ENCODE assay signal across 9 cellular contexts in the genomic region with DNA sequence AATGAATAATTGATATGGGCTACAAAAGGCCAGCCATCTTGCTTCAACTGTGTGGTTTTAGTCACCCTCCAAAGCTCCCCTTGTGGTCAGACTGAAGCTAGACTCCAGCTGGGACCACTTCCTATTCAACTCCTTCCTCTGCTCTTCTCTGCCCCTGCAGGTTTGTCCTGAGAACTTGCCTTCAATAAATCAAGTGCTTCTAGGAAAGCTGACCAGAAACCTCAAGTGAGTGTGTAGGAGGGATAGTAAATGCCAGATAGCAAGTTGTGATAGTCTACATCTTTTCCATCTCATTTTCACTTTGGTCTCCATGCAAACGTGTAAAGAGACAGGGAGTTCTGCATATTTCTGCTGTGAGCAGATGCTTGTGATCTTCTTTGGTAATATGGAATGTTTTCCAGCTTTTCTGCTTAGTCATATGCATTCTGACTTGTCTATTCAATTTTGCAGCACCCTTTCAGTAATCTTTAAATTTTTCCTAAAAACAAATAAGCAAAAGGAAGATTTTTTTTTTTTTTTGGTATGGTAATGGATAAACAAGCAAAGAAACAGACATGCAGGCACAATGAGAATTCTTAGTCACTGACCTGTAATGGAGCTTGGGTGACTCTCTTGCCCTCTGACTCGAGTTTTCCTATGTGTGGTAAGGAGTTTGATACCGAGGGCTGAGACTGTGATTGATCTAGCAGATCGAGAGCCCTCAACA.
A peak's percentile ranks its signal among the peaks of the same experiment; 100 is the strongest.
DNase-seq lines count a peak whose midpoint lies in the region; ATAC-seq and TF ChIP-seq lines count a peak whose summit lies in the region.
"Had no signal": no experiment of that assay in that cellular context is flagged by ENCODE, and none has a peak within 500 bp of the region (broad histone marks: within the 10 kb centered on the region; RNA-seq: fewer than 3 reads in every experiment).

No MANE protein-coding gene starts in this region.

- H3K27me3 Mint-ChIP-seq in activated CD4-positive, alpha-beta T cell treated with anti-CD3 and anti-CD28 coated beads, Interleukin-2, amount 10 ng/mL, durations not matched to agents 7 days and 5 days, result no peaks in the 10 kb centered on the region
- H3K27me3 Mint-ChIP-seq: memory B cell had no signal

- H4K20me1 ChIP-seq in osteoblast (ENCODE audit: insufficient read depth, low read length), result no peaks in the 10 kb centered on the region

- peaks cover 4% of the 10 kb centered on the region for H3K4me1 ChIP-seq in osteoblast (ENCODE audit: insufficient read depth, low read length)

- POLR2A ChIA-PET in activated CD4-positive, alpha-beta T cell treated with anti-CD3 and anti-CD28 coated beads, Interleukin-2, amount 10 ng/mL, durations not matched to agents 7 days and 5 days (lab: Charles Lee), result no interaction called here

- H3K36me3 Mint-ChIP-seq in activated CD4-positive, alpha-beta T cell treated with anti-CD3 and anti-CD28 coated beads, Interleukin-2, amount 10 ng/mL, durations not matched to agents 7 days and 5 days (ENCODE audit: low read depth), result no peaks in the 10 kb centered on the region
- H3K36me3 Mint-ChIP-seq: memory B cell had no signal

- no peaks in the 10 kb centered on the region for H3K79me2 ChIP-seq in osteoblast (ENCODE audit: insufficient read depth, low read length)

- no peaks in the 10 kb centered on the region for H3K36me3 ChIP-seq in osteoblast (ENCODE audit: insufficient read depth, low read length)

- no peaks in the 10 kb centered on the region for H3K27me3 ChIP-seq in osteoblast (ENCODE audit: insufficient read depth, low read length)

- no peaks in the 10 kb centered on the region for H3K9me3 Mint-ChIP-seq in activated CD4-positive, alpha-beta T cell treated with anti-CD3 and anti-CD28 coated beads, Interleukin-2, amount 10 ng/mL, durations not matched to agents 7 days and 5 days

- H3K9me3 ChIP-seq in osteoblast (ENCODE audit: low read depth, low read length), result no peaks in the 10 kb centered on the region

- H3K4me3 ChIP-seq in osteoblast (ENCODE audit: insufficient read depth, low read length), result no peak overlapping the region

- CTCF ChIA-PET in activated CD4-positive, alpha-beta T cell treated with anti-CD3 and anti-CD28 coated beads, Interleukin-2, amount 10 ng/mL, durations not matched to agents 7 days and 5 days (lab: Charles Lee), result no interaction called here

- H3K27ac Mint-ChIP-seq in activated CD4-positive, alpha-beta T cell treated with anti-CD3 and anti-CD28 coated beads, Interleukin-2, amount 10 ng/mL, durations not matched to agents 7 days and 5 days, result no peak overlapping the region
- H3K27ac Mint-ChIP-seq: memory B cell had no signal

- H3K27ac ChIP-seq in caudate nucleus (ENCODE audit: low read depth, low read length) (peak overlapping the region; percentile 45), osteoblast (ENCODE audit: low read depth, low read length) (no peak overlapping the region)

- peak overlapping the region; percentile 37 for H2AFZ ChIP-seq in osteoblast (ENCODE audit: low read length)

- peak overlapping the region; percentile 18 for H3K4me2 ChIP-seq in osteoblast (ENCODE audit: insufficient read depth, low read length)

- no peak overlapping the region for H3K4me3 Mint-ChIP-seq in activated CD4-positive, alpha-beta T cell treated with anti-CD3 and anti-CD28 coated beads, Interleukin-2, amount 10 ng/mL, durations not matched to agents 7 days and 5 days
- H3K4me3 Mint-ChIP-seq: memory B cell had no signal

- no peak for ATAC-seq in GM19452 (IDR thresholded peaks at IDR 0.05; ENCODE audit: unreplicated experiment)
- no peak for ATAC-seq in HG03159 (IDR thresholded peaks at IDR 0.05; ENCODE audit: unreplicated experiment)
- no peak for ATAC-seq in HG02798 (IDR thresholded peaks at IDR 0.05; ENCODE audit: poor library complexity, unreplicated experiment)

- no peaks in the 10 kb centered on the region for H3K4me1 Mint-ChIP-seq in activated CD4-positive, alpha-beta T cell treated with anti-CD3 and anti-CD28 coated beads, Interleukin-2, amount 10 ng/mL, durations not matched to agents 7 days and 5 days
- H3K4me1 Mint-ChIP-seq: memory B cell had no signal

- TF ChIP-seq CTCF in GM12872 (IDR thresholded peaks at IDR 0.05; ENCODE audit: insufficient read depth, low read depth, low read length) (peak; percentile 34; the same call in 1 of the 3 replicates), osteoblast (IDR thresholded peaks at IDR 0.05; ENCODE audit: extremely low read depth, low read depth, low read length) (peak; percentile 53)

- DNase-seq in NCI-H2227 (lab: John Stamatoyannopoulos, UW; ENCODE audit: unreplicated experiment), result peak; percentile 65
- peak in 2 of 61 donors; percentile 4 to 14 for DNase-seq in caudate nucleus (lab: John Stamatoyannopoulos, UW)
- peak; percentile 30 for DNase-seq in osteoblast (ENCODE audit: insufficient read length, low spot score, missing footprints)
- no peak for DNase-seq in activated CD4-positive, alpha-beta T cell treated with anti-CD3 and anti-CD28 coated beads, Interleukin-2, amount 10 ng/mL, durations not matched to agents 7 days and 5 days
